Comparison of ENCODE assay signal across 1 cellular context in genomic region chr12:21562859-21563258, GRCh38.
TF ChIP-seq lines count a peak whose summit lies in the region.

No MANE protein-coding gene starts in this region.

TF ChIP-seq in HepG2, 621 proteins besides CTCF, POLR2A, EP300 and RAD21 (continued from another document):
- TF ChIP-seq BORCS8-MEF2B (CRISPR knock-in tag; IDR thresholded peaks at IDR 0.05) (no peak), PITX1 (CRISPR knock-in tag; IDR thresholded peaks at IDR 0.05) (no peak), MBNL3 (CRISPR knock-in tag; conservative IDR thresholded peaks at IDR 0.05) (no peak), ZNF205 (CRISPR knock-in tag; IDR thresholded peaks at IDR 0.05) (no peak), GPN1 (CRISPR knock-in tag; IDR thresholded peaks at IDR 0.05; ENCODE audit: borderline replicate concordance) (no peak), HOMEZ (CRISPR knock-in tag; IDR thresholded peaks at IDR 0.05; ENCODE audit: low read depth) (peak; percentile 82; the same call in 1 of the 2 replicates), RNF2 (conservative IDR thresholded peaks at IDR 0.05; ENCODE audit: low read depth) (no peak), CREM (IDR thresholded peaks at IDR 0.05) (peak; percentile 65; the same call in 1 of the 2 replicates), CREM (CRISPR knock-in tag; IDR thresholded peaks at IDR 0.05) (no peak)
- TF ChIP-seq, protein P1, sequence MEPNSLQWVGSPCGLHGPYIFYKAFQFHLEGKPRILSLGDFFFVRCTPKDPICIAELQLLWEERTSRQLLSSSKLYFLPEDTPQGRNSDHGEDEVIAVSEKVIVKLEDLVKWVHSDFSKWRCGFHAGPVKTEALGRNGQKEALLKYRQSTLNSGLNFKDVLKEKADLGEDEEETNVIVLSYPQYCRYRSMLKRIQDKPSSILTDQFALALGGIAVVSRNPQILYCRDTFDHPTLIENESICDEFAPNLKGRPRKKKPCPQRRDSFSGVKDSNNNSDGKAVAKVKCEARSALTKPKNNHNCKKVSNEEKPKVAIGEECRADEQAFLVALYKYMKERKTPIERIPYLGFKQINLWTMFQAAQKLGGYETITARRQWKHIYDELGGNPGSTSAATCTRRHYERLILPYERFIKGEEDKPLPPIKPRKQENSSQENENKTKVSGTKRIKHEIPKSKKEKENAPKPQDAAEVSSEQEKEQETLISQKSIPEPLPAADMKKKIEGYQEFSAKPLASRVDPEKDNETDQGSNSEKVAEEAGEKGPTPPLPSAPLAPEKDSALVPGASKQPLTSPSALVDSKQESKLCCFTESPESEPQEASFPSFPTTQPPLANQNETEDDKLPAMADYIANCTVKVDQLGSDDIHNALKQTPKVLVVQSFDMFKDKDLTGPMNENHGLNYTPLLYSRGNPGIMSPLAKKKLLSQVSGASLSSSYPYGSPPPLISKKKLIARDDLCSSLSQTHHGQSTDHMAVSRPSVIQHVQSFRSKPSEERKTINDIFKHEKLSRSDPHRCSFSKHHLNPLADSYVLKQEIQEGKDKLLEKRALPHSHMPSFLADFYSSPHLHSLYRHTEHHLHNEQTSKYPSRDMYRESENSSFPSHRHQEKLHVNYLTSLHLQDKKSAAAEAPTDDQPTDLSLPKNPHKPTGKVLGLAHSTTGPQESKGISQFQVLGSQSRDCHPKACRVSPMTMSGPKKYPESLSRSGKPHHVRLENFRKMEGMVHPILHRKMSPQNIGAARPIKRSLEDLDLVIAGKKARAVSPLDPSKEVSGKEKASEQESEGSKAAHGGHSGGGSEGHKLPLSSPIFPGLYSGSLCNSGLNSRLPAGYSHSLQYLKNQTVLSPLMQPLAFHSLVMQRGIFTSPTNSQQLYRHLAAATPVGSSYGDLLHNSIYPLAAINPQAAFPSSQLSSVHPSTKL (CRISPR knock-in tag; IDR thresholded peaks at IDR 0.05): peak; percentile 86
- TF ChIP-seq, protein P2, sequence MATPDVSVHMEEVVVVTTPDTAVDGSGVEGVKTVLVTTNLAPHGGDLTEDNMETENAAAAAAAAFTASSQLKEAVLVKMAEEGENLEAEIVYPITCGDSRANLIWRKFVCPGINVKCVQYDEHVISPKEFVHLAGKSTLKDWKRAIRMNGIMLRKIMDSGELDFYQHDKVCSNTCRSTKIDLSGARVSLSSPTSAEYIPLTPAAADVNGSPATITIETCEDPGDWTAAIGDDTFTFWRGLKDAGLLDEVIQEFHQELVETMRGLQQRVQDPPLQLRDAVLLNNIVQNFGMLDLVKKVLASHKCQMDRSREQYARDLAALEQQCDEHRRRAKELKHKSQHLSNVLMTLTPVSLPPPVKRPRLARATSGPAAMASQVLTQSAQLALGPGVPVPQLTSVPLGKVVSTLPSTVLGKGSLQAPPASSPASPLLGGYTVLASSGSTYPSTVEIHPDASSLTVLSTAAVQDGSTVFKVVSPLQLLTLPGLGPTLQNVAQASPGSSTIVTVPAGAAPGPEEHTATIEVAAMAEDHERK (CRISPR knock-in tag; IDR thresholded peaks at IDR 0.05; ENCODE audit: low read depth): no peak
